ENCODE assay signal across 22 cellular contexts in genomic region chr7:1295776-1296726, GRCh38.
DNase-seq lines count a peak whose midpoint lies in the region; ATAC-seq, FAIRE-seq and TF ChIP-seq lines count a peak whose summit lies in the region.
"Had no signal": no experiment of that assay in that cellular context is flagged by ENCODE, and none has a peak within 500 bp of the region (broad histone marks: within the 10 kb centered on the region; RNA-seq: fewer than 3 reads in every experiment).

No MANE protein-coding gene starts in this region.

- H3K79me1 ChIP-seq in neuronal stem cell (ENCODE audit: low read depth, low read length), result no peaks in the 10 kb centered on the region

- H2BK15ac ChIP-seq in neuronal stem cell (ENCODE audit: low read length), result peak overlapping the region; percentile 8

- no peaks in the 10 kb centered on the region for H3K9me2 ChIP-seq in Karpas-422 (replicated peaks; ENCODE audit: insufficient read depth, low read length)

- peak overlapping the region; percentile 47 for H2BK12ac ChIP-seq in neuronal stem cell (ENCODE audit: low read length)

- FAIRE-seq in HepG2 (lab: Jason Lieb, UNC) (no peak), kidney (lab: Jason Lieb, UNC) (no peak)
- FAIRE-seq: A204.1 had no signal

- peak overlapping the region; percentile 99 for H2AK5ac ChIP-seq in neuronal stem cell (ENCODE audit: low read depth, low read length)

- ATAC-seq in right lobe of liver, result no peak
- ATAC-seq in HepG2, result no peak; the same call in 2 of the 3 replicates
- ATAC-seq in aorta (ENCODE audit: low FRiP score), result no peak
- ATAC-seq: HCT116 had no signal

- no CpG with 5 or more reads among the region's 34 CpGs for WGBS in right lobe of liver (ENCODE audit: insufficient coverage, low coverage, low lambda C conversion rate, missing lambda C conversion rate)
- WGBS in HepG2 (ENCODE audit: low lambda C conversion rate), result 0% methylated on average over 1 of the region's 34 CpGs
- WGBS in neuronal stem cell (ENCODE audit: extremely low coverage in 2 of 2, insufficient read length in 2 of 2, insufficient replicate concordance in 1 of 2), 2 donors, result no CpG with 5 or more reads among the region's 34 CpGs
- 58 to 64% methylated on average over 34 of the region's 34 CpGs for WGBS in aorta, 2 donors
- 77% methylated on average over 33 of the region's 34 CpGs for WGBS in prostate gland

- intact Hi-C loops in right lobe of liver (cut with DNase I), result no loop called here
- intact Hi-C loops in HepG2 (cut with micrococcal nuclease; ENCODE audit: unreplicated experiment), result no loop called here
- intact Hi-C loops in kidney (cut with DNase I), result no loop called here
- intact Hi-C loops in aorta (cut with DNase I), result no loop called here
- intact Hi-C loops in prostate gland (cut with DNase I), result no loop called here

- TF ChIP-seq RAD21 in HepG2 (CRISPR knock-in tag; IDR thresholded peaks at IDR 0.05), result no peak

- H3K14ac ChIP-seq in neuronal stem cell (ENCODE audit: low read length), result no peak overlapping the region

- in situ Hi-C loops in HepG2 (cut with HindIII; ENCODE audit: extremely low pct_ligation_motif_present, low pct_unique_long_range_greater_than_20kb), result no loop called here

- H4K8ac ChIP-seq in neuronal stem cell (ENCODE audit: low read depth, low read length), result peak overlapping the region; percentile 23

- DNase-seq in right lobe of liver, result peak in 2 of 3 donors; percentile 12 to 45
- no peak for DNase-seq in HepG2 (ENCODE audit: low spot score)
- DNase-seq in kidney, result peak; percentile 72
- no peak for DNase-seq in neuronal stem cell (ENCODE audit: low spot score)
- peak; percentile 19 to 62 for DNase-seq in aorta
- DNase-seq in prostate gland (ENCODE audit: low spot score), result no peak
- no peak for DNase-seq in Karpas-422
- DNase-seq in dedifferentiated amniotic fluid mesenchymal stem cell (ENCODE audit: extremely low spot score), result no peak
- DNase-seq: CD4-positive, CD25-positive, alpha-beta regulatory T cell; EL; GF-D8; GOT3; KBM-7; NCI-H1092 treated with DMSO at 0.1 percent for 48 hours; NCI-H1436 treated with DMSO at 0.1 percent for 48 hours; NCI-H2029; NCI-H2227 treated with DMSO at 0.1 percent for 48 hours; NCI-H510A; SIG-M5 had no signal

- CTCF ChIA-PET in HepG2 (lab: Yijun Ruan, JAX; ENCODE audit: low intra/inter-chr PET ratio, low total read pairs), result no interaction called here

- H4K20me1 ChIP-seq in HepG2 (ENCODE audit: insufficient read depth, low read length) (no peaks in the 10 kb centered on the region), Karpas-422 (ENCODE audit: insufficient read depth, low read depth, low read length) (no peaks in the 10 kb centered on the region)

- H4K91ac ChIP-seq in neuronal stem cell (ENCODE audit: low read depth, low read length, poor library complexity), result no peak overlapping the region

- no peak overlapping the region for H3K4me3 ChIP-seq in right lobe of liver
- no peak overlapping the region for H3K4me3 ChIP-seq in HepG2 (replicated peaks in 1 of 3; ENCODE audit: insufficient read depth in 1 of 3, low read depth in 2 of 3, low read length in 3 of 3)
- no peak overlapping the region for H3K4me3 ChIP-seq in kidney (ENCODE audit: low read length in 2 of 2)
- peak overlapping the region in 1 of 2 donors; percentile 27 for H3K4me3 ChIP-seq in neuronal stem cell (ENCODE audit: low read length in 2 of 2)
- H3K4me3 ChIP-seq in aorta (ENCODE audit: low read length in 2 of 2), result no peak overlapping the region
- no peak overlapping the region for H3K4me3 ChIP-seq in prostate gland
- H3K4me3 ChIP-seq in Karpas-422 (ENCODE audit: low read length), result no peak overlapping the region

- no peaks in the 10 kb centered on the region for H3K79me2 ChIP-seq in HepG2 (ENCODE audit: insufficient read depth, low read length)
- H3K79me2 ChIP-seq in Karpas-422 (ENCODE audit: low read length), result no peaks in the 10 kb centered on the region

- BruUV-seq in HepG2 (replicated peaks; lab: Mats Ljungman, UMichigan), result no TSS peak

- H3K36me3 ChIP-seq in right lobe of liver (no peaks in the 10 kb centered on the region), HepG2 (replicated peaks in 1 of 2; ENCODE audit: control insufficient read depth in 1 of 2, insufficient read depth in 2 of 2, low read length in 2 of 2) (no peaks in the 10 kb centered on the region), kidney (ENCODE audit: control insufficient read depth in 1 of 2, insufficient read depth in 2 of 2, low read length in 2 of 2) (no peaks in the 10 kb centered on the region), neuronal stem cell (replicated peaks in 1 of 2; ENCODE audit: control insufficient read depth in 2 of 2, insufficient read depth in 2 of 2, low read length in 2 of 2) (no peaks in the 10 kb centered on the region), aorta (ENCODE audit: control insufficient read depth in 1 of 2, insufficient read depth in 2 of 2, low read length in 1 of 2) (no peaks in the 10 kb centered on the region), prostate gland (no peaks in the 10 kb centered on the region), Karpas-422 (ENCODE audit: insufficient read depth, low read length) (no peaks in the 10 kb centered on the region)

- no peaks in the 10 kb centered on the region for H3K9me3 ChIP-seq in right lobe of liver
- H3K9me3 ChIP-seq in HepG2 (ENCODE audit: low read length), result no peaks in the 10 kb centered on the region
- H3K9me3 ChIP-seq in kidney (ENCODE audit: control insufficient read depth in 1 of 2, low read length in 2 of 2), result no peaks in the 10 kb centered on the region
- no peaks in the 10 kb centered on the region for H3K9me3 ChIP-seq in neuronal stem cell (replicated peaks in 1 of 2; ENCODE audit: control insufficient read depth in 2 of 2, insufficient read depth in 1 of 2, low read depth in 1 of 2, low read length in 2 of 2)
- H3K9me3 ChIP-seq in aorta (ENCODE audit: control insufficient read depth, low read length), result no peaks in the 10 kb centered on the region
- H3K9me3 ChIP-seq in prostate gland, result no peaks in the 10 kb centered on the region
- H3K9me3 ChIP-seq in Karpas-422 (ENCODE audit: low read length), result no peaks in the 10 kb centered on the region

- H3K18ac ChIP-seq in neuronal stem cell (ENCODE audit: low read length), result peak overlapping the region; percentile 50

- POLR2A ChIA-PET in HepG2 (lab: Yijun Ruan, JAX), result no interaction called here

- no peaks in the 10 kb centered on the region for H3K4me1 ChIP-seq in right lobe of liver
- H3K4me1 ChIP-seq in HepG2 (ENCODE audit: insufficient read depth, low read length), result peaks cover 9% of the 10 kb centered on the region
- H3K4me1 ChIP-seq in kidney (ENCODE audit: control insufficient read depth in 1 of 2, insufficient read depth in 1 of 2, low read depth in 1 of 2, low read length in 2 of 2), result no peaks in the 10 kb centered on the region
- peaks cover 0 to 13% of the 10 kb centered on the region in 2 donors for H3K4me1 ChIP-seq in neuronal stem cell (ENCODE audit: control insufficient read depth in 2 of 2, insufficient read depth in 1 of 2, low read depth in 1 of 2, low read length in 2 of 2)
- no peaks in the 10 kb centered on the region for H3K4me1 ChIP-seq in aorta (ENCODE audit: control insufficient read depth in 1 of 2, insufficient read depth in 2 of 2, low read length in 2 of 2)
- peaks cover 7% of the 10 kb centered on the region for H3K4me1 ChIP-seq in prostate gland (replicated peaks)
- no peaks in the 10 kb centered on the region for H3K4me1 ChIP-seq in Karpas-422 (ENCODE audit: low read length)

- no peak for TF ChIP-seq CTCF in right lobe of liver (IDR thresholded peaks at IDR 0.05)
- no peak for TF ChIP-seq CTCF in HepG2 (CRISPR knock-in tag; IDR thresholded peaks at IDR 0.05)
- no peak for TF ChIP-seq CTCF in kidney (IDR thresholded peaks at IDR 0.05; ENCODE audit: borderline replicate concordance, extremely low read depth, insufficient read depth)
- no peak for TF ChIP-seq CTCF in prostate gland (IDR thresholded peaks at IDR 0.05)

- H3K23ac ChIP-seq in neuronal stem cell (ENCODE audit: low read depth, low read length, poor library complexity), result no peak overlapping the region

- H3K27me3 ChIP-seq in right lobe of liver (no peaks in the 10 kb centered on the region), HepG2 (ENCODE audit: control insufficient read depth in 1 of 2, insufficient read depth in 2 of 2, low read length in 2 of 2) (peaks cover 19 to 80% of the 10 kb centered on the region in 2 experiments; a peak in 4 of 5 replicates), neuronal stem cell (ENCODE audit: control insufficient read depth in 3 of 3, insufficient read depth in 3 of 3, low read depth in 1 of 3, low read length in 3 of 3) (peaks cover 0 to 76% (median 7%) of the 10 kb centered on the region in 3 experiments), aorta (ENCODE audit: control insufficient read depth in 1 of 2, insufficient read depth in 2 of 2, low read length in 1 of 2) (no peaks in the 10 kb centered on the region), prostate gland (replicated peaks; ENCODE audit: insufficient read depth) (peaks cover 31% of the 10 kb centered on the region), Karpas-422 (ENCODE audit: low read length) (no peaks in the 10 kb centered on the region)

- TF ChIP-seq POLR2A in right lobe of liver (IDR thresholded peaks at IDR 0.05) (no peak), HepG2 (IDR thresholded peaks at IDR 0.05; ENCODE audit: insufficient read depth in 1 of 2, low read depth in 2 of 2, low read length in 2 of 2) (no peak), prostate gland (IDR thresholded peaks at IDR 0.05) (no peak)

- peak overlapping the region; percentile 76 for H3K4ac ChIP-seq in neuronal stem cell (ENCODE audit: low read length)

- no peak overlapping the region for H2AFZ ChIP-seq in HepG2 (ENCODE audit: low read length)
- no peak overlapping the region for H2AFZ ChIP-seq in neuronal stem cell (ENCODE audit: low read length)
- no peak overlapping the region for H2AFZ ChIP-seq in Karpas-422 (ENCODE audit: low read length)

- peak overlapping the region; percentile 54 for H2BK5ac ChIP-seq in neuronal stem cell (ENCODE audit: low read length)

- H3K27ac ChIP-seq in right lobe of liver (no peak overlapping the region), HepG2 (ENCODE audit: extremely low read length, insufficient read depth, low read length) (no peak overlapping the region), kidney (ENCODE audit: low read depth in 2 of 2, low read length in 2 of 2) (no peak overlapping the region), neuronal stem cell (replicated peaks; ENCODE audit: low read length) (no peak overlapping the region), aorta (ENCODE audit: low read depth in 1 of 2, low read length in 2 of 2) (no peak overlapping the region), prostate gland (no peak overlapping the region), Karpas-422 (ENCODE audit: low read length) (no peak overlapping the region)
- H3K27ac ChIP-seq: RWPE1 had no signal

- H3K9ac ChIP-seq in HepG2 (ENCODE audit: insufficient read depth, low read depth, low read length) (no peak overlapping the region), kidney (ENCODE audit: low read length in 2 of 2) (no peak overlapping the region), neuronal stem cell (ENCODE audit: low read depth, low read length, poor library complexity) (no peak overlapping the region), Karpas-422 (ENCODE audit: low read length) (no peak overlapping the region)

- TF ChIP-seq EP300 in HepG2 (IDR thresholded peaks at IDR 0.05; ENCODE audit: low read depth in 2 of 2, low read length in 2 of 2) (no peak), HepG2 (CRISPR knock-in tag; IDR thresholded peaks at IDR 0.05; ENCODE audit: borderline replicate concordance) (no peak)

- H3K4me2 ChIP-seq in HepG2 (ENCODE audit: low read depth, low read length) (no peak overlapping the region), neuronal stem cell (ENCODE audit: insufficient read depth, low read length, poor library complexity, severe bottlenecking) (no peak overlapping the region), Karpas-422 (ENCODE audit: low read depth, low read length, poor library complexity, severe bottlenecking) (no peak overlapping the region)

- H2BK120ac ChIP-seq in neuronal stem cell (ENCODE audit: low read depth, low read length), result no peak overlapping the region

Comparison
In these comparisons a context has a peak if more than half of its experiments do, and no peak if none do; other contexts are left out.
1. DNase-seq: peak in right lobe of liver (2 of 3), kidney (single experiment) and aorta (2 of 2); none in HepG2 (single experiment), neuronal stem cell (single experiment), prostate gland (single experiment), Karpas-422 (single experiment) and dedifferentiated amniotic fluid mesenchymal stem cell (single experiment).